In the genomic region with DNA sequence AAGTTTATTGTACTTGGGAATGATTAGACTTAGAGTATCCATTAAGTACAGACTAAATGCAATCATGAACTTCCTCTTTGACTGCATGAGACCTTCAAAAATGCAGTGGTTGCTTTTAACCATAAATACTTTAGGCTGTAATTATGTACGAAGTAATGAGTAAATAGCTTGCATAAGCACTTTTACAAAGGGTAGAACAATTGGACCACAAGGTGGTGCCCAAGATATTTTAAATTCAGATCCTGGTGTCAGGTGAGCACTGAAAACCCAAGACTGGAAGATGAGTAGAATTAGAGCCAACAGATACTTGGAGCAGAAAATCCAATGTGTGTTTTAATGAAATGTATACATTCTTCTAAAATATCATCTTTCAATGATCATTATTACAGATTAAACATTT, we compare ENCODE assay signal across 8 cellular contexts. TPM values are rescaled to one million over a fixed set of nuclear protein-coding genes. Genes with fewer than 3 reads are reported as not detected.
DNase-seq lines count a peak whose midpoint lies in the region; ATAC-seq lines count a peak whose summit lies in the region.

No MANE protein-coding gene starts in this region.

- peak; percentile 79 for DNase-seq in DMS 273 (lab: John Stamatoyannopoulos, UW; ENCODE audit: unreplicated experiment)
- peak; percentile 16 for DNase-seq in HT1080 (ENCODE audit: low read depth)
- peak; percentile 77 for DNase-seq in NOMO-1 treated with DMSO at 0.1 percent for 48 hours (lab: John Stamatoyannopoulos, UW; ENCODE audit: unreplicated experiment)
- peak; percentile 66 for DNase-seq in dermis blood vessel endothelial cell
- peak; percentile 14 for DNase-seq in myocyte (ENCODE audit: low read depth)
- no peak for DNase-seq in stimulated activated naive CD8-positive, alpha-beta T cell treated with anti-CD3 and anti-CD28 coated beads, Interleukin-15, Interleukin-2, amounts not matched to agents 100 U/mL and 50 U/mL, for 24 hours
- DNase-seq in activated CD4-positive, alpha-beta T cell treated with anti-CD3 and anti-CD28 coated beads, Interleukin-2, amount 50 U/mL, for 1 hour = no peak

- ATAC-seq in stimulated activated naive CD8-positive, alpha-beta T cell treated with anti-CD3 and anti-CD28 coated beads, Interleukin-15, Interleukin-2, amounts not matched to agents 100 U/mL and 50 U/mL, for 24 hours = no peak
- no peak for ATAC-seq in HG02981 (IDR thresholded peaks at IDR 0.05; ENCODE audit: unreplicated experiment)

RNA-seq across cellular contexts. Expression of a gene that starts 43.4 kb away (rescaled TPM):
- not detected in 2 replicates for total RNA-seq in HT1080 (2014; rRNA removed; shearing (Covaris generic))
- 0.01 and 0.03 TPM in 2 replicates for polyA plus RNA-seq in HT1080 (2015; cell fraction: cytosol; rRNA removed)
- polyA plus RNA-seq in HT1080 (2015; cell fraction: nucleus; rRNA removed) = 0.03 TPM in 1 of 2 replicates, not detected in the other
- total RNA-seq in dermis blood vessel endothelial cell (17.5 and 26.3 TPM in 2 replicates), myocyte (0.10 and 0.43 TPM in 2 replicates)
- polyA plus RNA-seq in myocyte (2012) = 0.21 TPM

Comparison
In these comparisons a context has a peak if more than half of its experiments do, and no peak if none do; other contexts are left out.
1. DNase-seq: peak in DMS 273 (single experiment), HT1080 (single experiment), NOMO-1 treated with DMSO at 0.1 percent for 48 hours (single experiment), dermis blood vessel endothelial cell (single experiment) and myocyte (single experiment); none in stimulated activated naive CD8-positive, alpha-beta T cell treated with anti-CD3 and anti-CD28 coated beads, Interleukin-15, Interleukin-2, amounts not matched to agents 100 U/mL and 50 U/mL, for 24 hours (single experiment) and activated CD4-positive, alpha-beta T cell treated with anti-CD3 and anti-CD28 coated beads, Interleukin-2, amount 50 U/mL, for 1 hour (single experiment).
2. RNA of a gene that starts 43.4 kb away (total RNA-seq): 17.5 to 26.3 TPM in dermis blood vessel endothelial cell; 0.10 to 0.43 TPM in myocyte and not detected in HT1080; every median in the first group is over 10 times any median in the second.